11 cellular contexts compared by ENCODE assay signal in genomic region chr18:66749030-66749429, GRCh38.
DNase-seq lines count a peak whose midpoint lies in the region; ATAC-seq, FAIRE-seq and TF ChIP-seq lines count a peak whose summit lies in the region.
"Had no signal": no experiment of that assay in that cellular context is flagged by ENCODE, and none has a peak within 500 bp of the region (broad histone marks: within the 10 kb centered on the region; RNA-seq: fewer than 3 reads in every experiment).

No MANE protein-coding gene starts in this region.

- no peaks in the 10 kb centered on the region for H3K36me3 Mint-ChIP-seq in brain

- H3K4me1 ChIP-seq in right atrium auricular region = no peaks in the 10 kb centered on the region
- H3K4me1 ChIP-seq: BLaER1 treated with 17β-estradiol and CSF1 and Interleukin-3, amounts not matched to agents 10 nM and 100 nM had no signal

- no peaks in the 10 kb centered on the region for H3K9me3 ChIP-seq in right atrium auricular region
- H3K9me3 ChIP-seq: BLaER1 treated with 17β-estradiol and CSF1 and Interleukin-3, amounts not matched to agents 10 nM and 100 nM had no signal

- H3K27ac ChIP-seq in right atrium auricular region = no peak overlapping the region
- H3K27ac ChIP-seq: BLaER1 treated with 17β-estradiol and CSF1 and Interleukin-3, amounts not matched to agents 10 nM and 100 nM had no signal

- H3K36me3 ChIP-seq in right atrium auricular region = no peaks in the 10 kb centered on the region
- H3K36me3 ChIP-seq: BLaER1 treated with 17β-estradiol and CSF1 and Interleukin-3, amounts not matched to agents 10 nM and 100 nM had no signal

- H3K4me1 Mint-ChIP-seq in brain = peaks cover 4% of the 10 kb centered on the region

- peak in 1 of 2 donors; percentile 42 for TF ChIP-seq CTCF in right atrium auricular region (IDR thresholded peaks at IDR 0.05)
- TF ChIP-seq CTCF in brain (conservative IDR thresholded peaks at IDR 0.05) = peak; percentile 26

- no peaks in the 10 kb centered on the region for H3K27me3 ChIP-seq in right atrium auricular region
- H3K27me3 ChIP-seq: BLaER1 treated with 17β-estradiol and CSF1 and Interleukin-3, amounts not matched to agents 10 nM and 100 nM had no signal

- no peaks in the 10 kb centered on the region for H3K27me3 Mint-ChIP-seq in brain

- intact Hi-C loops in Right ventricle myocardium superior (cut with DNase I) = loop anchor here (5.0 kb wide), 1 partner anchor 192 kb away; no protein-coding TSS in a partner anchor

- H3K9me3 Mint-ChIP-seq in brain = no peaks in the 10 kb centered on the region

- no peak for FAIRE-seq in GM19239 (lab: Jason Lieb, UNC)

- no peak overlapping the region for H3K27ac Mint-ChIP-seq in brain

- no peak overlapping the region for H3K4me3 Mint-ChIP-seq in brain

- DNase-seq in Right ventricle myocardium superior = no peak
- DNase-seq in right atrium auricular region (ENCODE audit: low spot score) = no peak
- peak; percentile 2 for DNase-seq in iris pigment epithelial cell (ENCODE audit: low read depth)
- no peak for DNase-seq in OCI-M2 (lab: John Stamatoyannopoulos, UW; ENCODE audit: unreplicated experiment)
- no peak for DNase-seq in NCI-H187 treated with DMSO at 0.1 percent for 48 hours (lab: John Stamatoyannopoulos, UW)
- no peak for DNase-seq in GM19239 (ENCODE audit: insufficient read length, low spot score)
- DNase-seq: cerebellar nuclear complex; stimulated activated naive CD4-positive, alpha-beta T cell had no signal

- ATAC-seq in Right ventricle myocardium superior (ENCODE audit: poor library complexity) = peak; percentile 82
- ATAC-seq in HG02981 (IDR thresholded peaks at IDR 0.05; ENCODE audit: unreplicated experiment) = no peak

- H3K4me3 ChIP-seq in right atrium auricular region = no peak overlapping the region
- H3K4me3 ChIP-seq: BLaER1 treated with 17β-estradiol and CSF1 and Interleukin-3, amounts not matched to agents 10 nM and 100 nM had no signal
